Comparison of ENCODE assay signal across 18 cellular contexts in the genomic region with DNA sequence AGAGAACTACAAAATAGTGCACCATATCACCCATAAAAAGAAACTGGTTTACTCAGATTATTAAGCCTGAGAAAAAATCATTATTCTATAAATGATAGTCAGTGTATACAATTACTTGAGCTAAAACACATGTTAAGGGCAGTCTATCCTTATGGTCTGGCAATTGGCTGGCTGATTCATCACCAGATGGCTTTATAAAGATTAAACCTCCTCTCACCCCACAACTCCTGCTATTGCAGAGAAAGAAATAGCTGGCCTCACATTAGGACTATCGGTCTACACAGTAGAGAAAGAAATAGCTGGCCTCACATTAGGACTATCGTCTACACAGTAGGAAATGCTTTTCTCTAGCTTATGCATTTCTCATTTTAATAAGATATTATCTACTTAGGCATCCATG. TPM values are rescaled to one million over a fixed set of nuclear protein-coding genes. Genes with fewer than 3 reads are reported as not detected.
DNase-seq lines count a peak whose midpoint lies in the region; ATAC-seq and TF ChIP-seq lines count a peak whose summit lies in the region.
"Had no signal": no experiment of that assay in that cellular context is flagged by ENCODE, and none has a peak within 500 bp of the region (broad histone marks: within the 10 kb centered on the region; RNA-seq: fewer than 3 reads in every experiment).

No MANE protein-coding gene starts in this region.

- peak; percentile 68 for DNase-seq in EH (ENCODE audit: low read depth)
- peak; percentile 61 for DNase-seq in NCI-H446 treated with DMSO at 0.1 percent for 48 hours (lab: John Stamatoyannopoulos, UW)
- DNase-seq in choroid plexus epithelial cell (ENCODE audit: low read depth), result peak; percentile 80
- DNase-seq in non-pigmented ciliary epithelial cell (ENCODE audit: low read depth), result peak; percentile 55
- no peak for DNase-seq in NCI-H1092 treated with DMSO at 0.1 percent for 48 hours (lab: John Stamatoyannopoulos, UW)
- no peak for DNase-seq in mucosa of descending colon
- no peak for DNase-seq in T-cell
- DNase-seq: DMS79; midbrain; NCI-H2171; NK-92 treated with Interleukin-12 subunit alpha and Interleukin-12 subunit beta, amount 100 ng/mL, for 24 hours; Right ventricle myocardium superior; stimulated activated CD4-positive, alpha-beta T cell treated with anti-CD3 and anti-CD28 coated beads, Interleukin-2, amount 100 ng/mL, for 24 hours had no signal

- intact Hi-C loops in mucosa of descending colon (cut with DNase I, micrococcal nuclease), result no loop called here

- TF ChIP-seq CTCF in choroid plexus epithelial cell (conservative IDR thresholded peaks at IDR 0.05; ENCODE audit: low read depth, low read length), result no peak
- TF ChIP-seq CTCF in mucosa of descending colon (IDR thresholded peaks at IDR 0.05), result no peak

- H3K4me1 ChIP-seq in mucosa of descending colon (ENCODE audit: low read depth), result no peaks in the 10 kb centered on the region

- H3K9me3 Mint-ChIP-seq in T-cell, result peaks cover 7 to 30% (median 16%) of the 10 kb centered on the region in 3 donors

- H3K36me3 Mint-ChIP-seq in T-cell, result peaks cover 63% of the 10 kb centered on the region

- no peak for ATAC-seq in mucosa of descending colon
- ATAC-seq in HG03432 (IDR thresholded peaks at IDR 0.05; ENCODE audit: unreplicated experiment), result no peak
- ATAC-seq in T-cell (replicated peaks in 1 of 4), result no peak

- no peak overlapping the region for H3K4me3 ChIP-seq in choroid plexus epithelial cell (ENCODE audit: low read depth, low read length)
- H3K4me3 ChIP-seq in mucosa of descending colon, result no peak overlapping the region
- H3K4me3 ChIP-seq: right atrium auricular region had no signal

- peaks cover 30% of the 10 kb centered on the region for H3K9me3 ChIP-seq in mucosa of descending colon
- H3K9me3 ChIP-seq: neutrophil had no signal

- no peak overlapping the region for H3K27ac Mint-ChIP-seq in T-cell
- H3K27ac Mint-ChIP-seq: activated T-helper 1 cell treated with anti-CD3 and anti-CD28 coated beads, Interleukin-12 subunit alpha, Interleukin-12 subunit beta, Interleukin-2, Interleukin-4 antibody, amounts not matched to agents 30 ng/mL and 10 ng/mL and 1 ng/mL, durations not matched to agents 14 hours and 24 hours and 36 hours; T-helper 1 cell treated with Interleukin-12 subunit alpha and Interleukin-12 subunit beta and Interleukin-4 antibody, amounts not matched to agents 30 μg/mL and 1 μg/mL, for 36 hours had no signal

- POLR2A ChIA-PET in T-cell (lab: Charles Lee), result interaction anchor here in 1 of 2 donors (0.6 to 1.0 kb wide), 2 partner anchors 17 to 23 kb away, joined by 3 read pairs; no protein-coding TSS in a partner anchor

- peaks cover 15 to 22% (median 21%) of the 10 kb centered on the region in 3 donors for H3K4me1 Mint-ChIP-seq in T-cell

- no peaks in the 10 kb centered on the region for H3K36me3 ChIP-seq in mucosa of descending colon (ENCODE audit: low read depth)
- H3K36me3 ChIP-seq: neutrophil, right atrium auricular region had no signal

- no peak overlapping the region for H3K4me3 Mint-ChIP-seq in T-cell
- H3K4me3 Mint-ChIP-seq: activated T-helper 1 cell treated with anti-CD3 and anti-CD28 coated beads, Interleukin-12 subunit alpha, Interleukin-12 subunit beta, Interleukin-2, Interleukin-4 antibody, amounts not matched to agents 30 ng/mL and 10 ng/mL and 1 ng/mL, durations not matched to agents 14 hours and 24 hours and 36 hours; T-helper 1 cell treated with Interleukin-12 subunit alpha and Interleukin-12 subunit beta and Interleukin-4 antibody, amounts not matched to agents 30 μg/mL and 1 μg/mL, for 36 hours had no signal

- CTCF ChIA-PET in T-cell (lab: Charles Lee), result interaction anchor here in 1 of 2 donors (0.7 kb wide), 1 partner anchor 17 kb away, joined by 3 read pairs; no protein-coding TSS in a partner anchor

- no peaks in the 10 kb centered on the region for H3K27me3 Mint-ChIP-seq in T-cell

RNA-seq across cellular contexts. Expression of a gene that starts 21.2 kb away (rescaled TPM):
- total RNA-seq in mucosa of descending colon (10 to 100 TPM in 2 of 3 donors, 1 to 10 TPM in 1; 6.2 to 43.8 (median 14.4) TPM), T-cell (10 to 100 TPM; 32.7 to 50.4 (median 37.0) TPM)

RNA-seq across cellular contexts. Expression of a gene that starts 21.9 kb away (rescaled TPM):
- 10 to 100 TPM; 22.1 to 37.5 (median 34.1) TPM for total RNA-seq in mucosa of descending colon
- total RNA-seq in T-cell, result 10 to 100 TPM; 23.5 to 37.5 (median 31.2) TPM

Comparison
In these comparisons a context has a peak if more than half of its experiments do, and no peak if none do; other contexts are left out.
1. DNase-seq: peak in EH (single experiment), NCI-H446 treated with DMSO at 0.1 percent for 48 hours (single experiment), choroid plexus epithelial cell (single experiment) and non-pigmented ciliary epithelial cell (single experiment); none in NCI-H1092 treated with DMSO at 0.1 percent for 48 hours (single experiment), mucosa of descending colon (0 of 3) and T-cell (0 of 34).